In the genomic region with DNA sequence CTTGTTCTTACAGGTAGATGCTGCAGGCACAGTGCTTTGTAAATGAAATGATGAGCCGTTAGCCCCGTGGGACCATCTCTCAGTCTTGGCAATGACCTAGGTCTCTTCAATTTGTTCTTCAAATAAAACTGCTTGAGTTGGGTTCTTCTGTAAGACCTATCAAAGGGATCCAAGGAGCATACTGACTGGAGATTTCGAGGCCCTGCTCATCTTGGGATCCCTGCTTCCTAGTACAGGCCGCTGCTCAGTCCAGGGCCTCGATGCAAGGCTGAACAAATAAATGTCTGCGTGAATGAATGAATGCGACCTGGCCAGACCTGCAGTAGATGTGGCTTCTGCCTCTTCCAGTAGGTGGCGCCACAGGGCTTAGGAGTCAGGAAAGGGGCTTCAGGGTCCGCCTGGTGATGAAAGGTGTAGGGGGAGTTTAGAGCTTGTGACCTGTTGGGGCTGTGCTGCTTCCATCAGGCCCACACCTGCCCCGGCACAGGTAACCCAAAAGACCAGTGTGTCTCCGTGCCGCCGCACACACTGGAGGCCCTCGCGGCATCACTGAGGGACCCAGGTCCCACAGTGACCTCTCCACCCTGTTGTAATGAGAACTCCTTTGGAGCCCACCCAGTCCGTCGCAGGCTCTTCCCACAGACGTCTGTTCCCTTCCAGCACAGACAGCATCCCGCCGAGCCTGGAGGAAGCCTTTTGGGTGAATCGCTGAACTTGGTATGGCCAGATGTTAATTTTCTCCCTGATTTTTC, we compare ENCODE assay signal across 8 cellular contexts. TPM values are rescaled to one million over a fixed set of nuclear protein-coding genes. Genes with fewer than 3 reads are reported as not detected.
DNase-seq lines count a peak whose midpoint lies in the region; ATAC-seq and TF ChIP-seq lines count a peak whose summit lies in the region.

No MANE protein-coding gene starts in this region.

- TF ChIP-seq CTCF in foreskin keratinocyte (conservative IDR thresholded peaks at IDR 0.05) = peak; percentile 68

- peaks cover 61% of the 10 kb centered on the region for H3K27me3 ChIP-seq in foreskin keratinocyte

- H3K27ac ChIP-seq in foreskin keratinocyte = no peak overlapping the region

- ATAC-seq in foreskin keratinocyte = no peak
- no peak for ATAC-seq in HG03457 (IDR thresholded peaks at IDR 0.05; ENCODE audit: unreplicated experiment)

- intact Hi-C loops in posterior vena cava (cut with DNase I) = loop anchor here in 1 of 2 donors (5.0 kb wide), 3 partner anchors 105 to 525 kb away; no protein-coding TSS in a partner anchor

- no peaks in the 10 kb centered on the region for H3K4me1 ChIP-seq in foreskin keratinocyte

- peak; percentile 24 for DNase-seq in activated T-cell treated with anti-CD3 and anti-CD28 coated beads for 1 hour (ENCODE audit: low read depth)
- no peak for DNase-seq in activated T-cell treated with anti-CD3 and anti-CD28 coated beads for 4 hours
- peak; percentile 90 for DNase-seq in NCI-H1694 treated with DMSO at 0.1 percent for 48 hours (lab: John Stamatoyannopoulos, UW)
- peak; percentile 60 to 66 for DNase-seq in activated CD4-positive, alpha-beta T cell treated with anti-CD3 and anti-CD28 coated beads, Interleukin-2, amount 50 U/mL, for 48 hours
- DNase-seq in foreskin keratinocyte = no peak
- DNase-seq in posterior vena cava (ENCODE audit: low spot score) = peak; percentile 89
- DNase-seq in NCI-H187 (lab: John Stamatoyannopoulos, UW) = no peak

RNA-seq across cellular contexts. Expression of a gene that starts 4.4 kb away (rescaled TPM):
- not detected in 2 replicates for total RNA-seq in foreskin keratinocyte
- polyA plus RNA-seq in foreskin keratinocyte = not detected in 2 replicates
- 10 to 100 TPM; 71.3 to 71.8 TPM for total RNA-seq in posterior vena cava

RNA-seq across cellular contexts. Expression of a gene that starts 53.0 kb away (rescaled TPM):
- total RNA-seq in foreskin keratinocyte (7.4 and 7.9 TPM in 2 replicates), posterior vena cava (10 to 100 TPM; 14.6 to 18.0 TPM)
- 6.6 and 6.8 TPM in 2 replicates for polyA plus RNA-seq in foreskin keratinocyte

Comparison
In these comparisons a context has a peak if more than half of its experiments do, and no peak if none do; other contexts are left out.
1. DNase-seq: peak in activated T-cell treated with anti-CD3 and anti-CD28 coated beads for 1 hour (single experiment), NCI-H1694 treated with DMSO at 0.1 percent for 48 hours (single experiment), activated CD4-positive, alpha-beta T cell treated with anti-CD3 and anti-CD28 coated beads, Interleukin-2, amount 50 U/mL, for 48 hours (2 of 2) and posterior vena cava (single experiment); none in activated T-cell treated with anti-CD3 and anti-CD28 coated beads for 4 hours (single experiment), foreskin keratinocyte (0 of 2) and NCI-H187 (0 of 2).
2. RNA of a gene that starts 4.4 kb away (total RNA-seq): 71.3 to 71.8 TPM in posterior vena cava; not detected in foreskin keratinocyte; every median in the first group is over 10 times any median in the second.